Comparison of ENCODE assay signal across 17 cellular contexts in genomic region chr9:13364271-13364670, GRCh38.
"Had no signal": no experiment of that assay in that cellular context is flagged by ENCODE, and none has a peak within 500 bp of the region (broad histone marks: within the 10 kb centered on the region; RNA-seq: fewer than 3 reads in every experiment).

No MANE protein-coding gene starts in this region.

- H3K36me3 ChIP-seq: cardiac muscle cell, heart left ventricle, transverse colon, vagina had no signal

- H3K4me3 ChIP-seq: cardiac muscle cell, heart left ventricle, lung, transverse colon, vagina had no signal

- H3K4me3 Mint-ChIP-seq: activated CD8-positive, alpha-beta T cell treated with anti-CD3 and anti-CD28 coated beads for 36 hours; activated naive CD8-positive, alpha-beta T cell; WTC11 had no signal

- ATAC-seq: activated CD8-positive, alpha-beta T cell treated with anti-CD3 and anti-CD28 coated beads for 36 hours; heart left ventricle; left colon; WTC11 had no signal

- H3K27ac Mint-ChIP-seq: activated CD8-positive, alpha-beta T cell treated with anti-CD3 and anti-CD28 coated beads for 36 hours; activated naive CD8-positive, alpha-beta T cell; WTC11 had no signal

- DNase-seq: activated CD4-positive, alpha-beta T cell treated with anti-CD3 and anti-CD28 coated beads for 48 hours; activated CD8-positive, alpha-beta T cell treated with anti-CD3 and anti-CD28 coated beads for 36 hours; activated effector memory CD4-positive, alpha-beta T cell treated with anti-CD3 and anti-CD28 coated beads, Interleukin-2, amount 50 U/mL, for 16 hours; activated T-cell treated with anti-CD3 and anti-CD28 coated beads, Interleukin-2, amount 50 U/mL, for 48 hours; heart left ventricle; left colon; small intestine; stimulated activated CD4-positive, alpha-beta T cell treated with anti-CD3 and anti-CD28 coated beads, Interleukin-4, amount 100 ng/mL, for 4 hours; stimulated activated CD8-positive, alpha-beta memory T cell treated with anti-CD3 and anti-CD28 coated beads, Interleukin-4, amount 100 ng/mL, for 48 hours; stimulated activated naive CD4-positive, alpha-beta T cell treated with Interleukin-2 at 50 U/mL for 16 hours; T-helper 2 cell; transverse colon had no signal

- H3K9me3 Mint-ChIP-seq: WTC11 had no signal

- H3K36me3 Mint-ChIP-seq: activated naive CD8-positive, alpha-beta T cell; WTC11 had no signal

- H3K27me3 ChIP-seq: cardiac muscle cell, heart left ventricle, transverse colon, vagina had no signal

- H3K27me3 Mint-ChIP-seq: activated CD8-positive, alpha-beta T cell treated with anti-CD3 and anti-CD28 coated beads for 36 hours; activated naive CD8-positive, alpha-beta T cell had no signal
